In genomic region chr7:44112997-44113763, GRCh38 we compare ENCODE assay signal across 4 cellular contexts.
A peak's percentile ranks its signal among the peaks of the same experiment; 100 is the strongest.
TF ChIP-seq lines count a peak whose summit lies in the region.

No MANE protein-coding gene starts in this region.

TF ChIP-seq in SK-N-SH, 30 proteins besides CTCF, POLR2A, EP300 and RAD21:
- TF ChIP-seq POLR2AphosphoS5 (IDR thresholded peaks at IDR 0.05; ENCODE audit: low read depth, low read length) (0 out of 2 replicates have a peak, but pooled peaks have one; percentile 6), REST (IDR thresholded peaks at IDR 0.05; ENCODE audit: low read depth, low read length) (no peak)
TF ChIP-seq in SK-N-SH: peak in this region for 1.

TF ChIP-seq in SK-N-SH treated with all-trans-retinoic acid at 6 μM for 48 hours, 23 proteins besides CTCF, POLR2A, EP300 and RAD21:
- TF ChIP-seq GLIS3 (CRISPR knock-in tag; IDR thresholded peaks at IDR 0.05) (no peak), RARB (CRISPR knock-in tag; IDR thresholded peaks at IDR 0.05) (no peak), CREB5 (CRISPR knock-in tag; IDR thresholded peaks at IDR 0.05; ENCODE audit: low read depth) (no peak), PATZ1 (CRISPR knock-in tag; IDR thresholded peaks at IDR 0.05; ENCODE audit: borderline replicate concordance) (no peak), TSHZ2 (CRISPR knock-in tag; IDR thresholded peaks at IDR 0.05) (no peak), ZFP3 (CRISPR knock-in tag; IDR thresholded peaks at IDR 0.05) (no peak), ZC3H10 (CRISPR knock-in tag; IDR thresholded peaks at IDR 0.05) (no peak), ARNTL (CRISPR knock-in tag; IDR thresholded peaks at IDR 0.05; ENCODE audit: borderline replicate concordance, low read depth) (no peak), CSDC2 (CRISPR knock-in tag; IDR thresholded peaks at IDR 0.05) (no peak)

TF ChIP-seq in HEK293, 187 proteins besides CTCF, POLR2A, EP300 and RAD21:
- TF ChIP-seq ZNF335 (tag by site-specific recombination; conservative IDR thresholded peaks at IDR 0.05) (peak; percentile 51), ZNF140 (tag by site-specific recombination; IDR thresholded peaks at IDR 0.05) (no peak), KLF17 (tag by site-specific recombination; IDR thresholded peaks at IDR 0.05) (0 out of 2 replicates have a peak, but pooled peaks have one; percentile 11)
TF ChIP-seq in HEK293: peak in this region for 2.

TF ChIP-seq in K562, 482 proteins besides CTCF, POLR2A, EP300 and RAD21:
- TF ChIP-seq POLR2B (IDR thresholded peaks at IDR 0.05; ENCODE audit: low read depth, partially characterized antibody): peak; percentile 52
- no peak for TF ChIP-seq ZNF668 (CRISPR knock-in tag; IDR thresholded peaks at IDR 0.05)
- TF ChIP-seq POLR2AphosphoS2 (IDR thresholded peaks at IDR 0.05; ENCODE audit: low read length): peak; percentile 84
- no peak for TF ChIP-seq DIDO1 (tag; IDR thresholded peaks at IDR 0.05; ENCODE audit: low read depth)
- TF ChIP-seq SRF (CRISPR knock-in tag; IDR thresholded peaks at IDR 0.05): no peak
- TF ChIP-seq ZNF133 (CRISPR knock-in tag; IDR thresholded peaks at IDR 0.05): no peak
- TF ChIP-seq MEIS2 (IDR thresholded peaks at IDR 0.05; ENCODE audit: partially characterized antibody): peak; percentile 4
- TF ChIP-seq HMGN3 (IDR thresholded peaks at IDR 0.05; ENCODE audit: borderline replicate concordance, extremely low read depth, insufficient read length, low read depth, low read length): peak; percentile 29
- no peak for TF ChIP-seq ZNF431 (CRISPR knock-in tag; IDR thresholded peaks at IDR 0.05)
- no peak for TF ChIP-seq ID3 (CRISPR knock-in tag; IDR thresholded peaks at IDR 0.05)
- TF ChIP-seq ID3 (tag; IDR thresholded peaks at IDR 0.05): no peak
- TF ChIP-seq CBX5 (IDR thresholded peaks at IDR 0.05; ENCODE audit: borderline replicate concordance, low read depth): no peak
- 0 out of 2 replicates have a peak, but pooled peaks have one; percentile 25 for TF ChIP-seq FOSL1 (tag; conservative IDR thresholded peaks at IDR 0.05)
- TF ChIP-seq MYNN (IDR thresholded peaks at IDR 0.05): 0 out of 2 replicates have a peak, but pooled peaks have one; percentile 12
- TF ChIP-seq MYNN (CRISPR knock-in tag; IDR thresholded peaks at IDR 0.05): no peak
- no peak for TF ChIP-seq PTRF (tag; IDR thresholded peaks at IDR 0.05)
- TF ChIP-seq ETV6 (IDR thresholded peaks at IDR 0.05; ENCODE audit: borderline replicate concordance in 1 of 2, low read depth in 2 of 2, low read length in 1 of 2): no peak
- TF ChIP-seq ETV6 (CRISPR knock-in tag; IDR thresholded peaks at IDR 0.05; ENCODE audit: borderline replicate concordance): no peak
- no peak for TF ChIP-seq KDM5B (IDR thresholded peaks at IDR 0.05; ENCODE audit: insufficient replicate concordance, low read depth, low read length)
- no peak for TF ChIP-seq JUND (IDR thresholded peaks at IDR 0.05; ENCODE audit: borderline replicate concordance, low read depth, low read length)
- TF ChIP-seq JUND (tag; IDR thresholded peaks at IDR 0.05; ENCODE audit: borderline replicate concordance, low read depth, low read length): 0 out of 3 replicates have a peak, but pooled peaks have one; percentile 1
- TF ChIP-seq ZEB2 (IDR thresholded peaks at IDR 0.05): no peak
- peak; percentile 18 for TF ChIP-seq CCNT2 (IDR thresholded peaks at IDR 0.05; ENCODE audit: borderline replicate concordance, extremely low read depth, insufficient read length, low read depth, low read length)
- TF ChIP-seq LEF1 (IDR thresholded peaks at IDR 0.05): no peak
- no peak for TF ChIP-seq CHD1 (IDR thresholded peaks at IDR 0.05; ENCODE audit: low read length)
- TF ChIP-seq KLF10 (CRISPR knock-in tag; IDR thresholded peaks at IDR 0.05): no peak
- TF ChIP-seq POLR2G (IDR thresholded peaks at IDR 0.05; ENCODE audit: low read depth, low read length): peak; percentile 69
- 0 out of 2 replicates have a peak, but pooled peaks have one; percentile 5 for TF ChIP-seq RBFOX2 (IDR thresholded peaks at IDR 0.05; ENCODE audit: low read depth, low read length)
TF ChIP-seq in K562: peak in this region for 10.
